In the genomic region with DNA sequence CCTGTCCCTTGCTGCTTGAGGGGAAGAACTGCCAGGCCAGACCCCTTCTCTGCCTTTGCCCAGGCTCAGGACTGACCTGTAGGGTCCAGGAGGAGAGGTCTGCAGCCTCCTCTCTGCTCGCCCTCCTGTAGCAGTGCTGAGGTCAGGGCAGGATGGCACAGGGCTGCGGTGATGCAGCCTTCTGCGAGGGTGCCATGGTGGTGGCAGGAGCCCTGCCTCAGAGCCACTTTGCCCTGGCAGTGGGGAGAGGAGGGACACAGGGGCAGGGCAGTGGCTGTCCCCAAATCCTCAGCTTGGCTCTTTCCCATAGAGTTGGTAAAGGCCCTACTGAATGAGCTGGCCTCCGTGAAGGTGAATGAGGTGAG, we compare ENCODE assay signal across 14 cellular contexts. TPM values are rescaled to one million over a fixed set of nuclear protein-coding genes. Genes with fewer than 3 reads are reported as not detected.
DNase-seq lines count a peak whose midpoint lies in the region; ATAC-seq and TF ChIP-seq lines count a peak whose summit lies in the region.
"Had no signal": no experiment of that assay in that cellular context is flagged by ENCODE, and none has a peak within 500 bp of the region (broad histone marks: within the 10 kb centered on the region; RNA-seq: fewer than 3 reads in every experiment).

No MANE protein-coding gene starts in this region.

- POLR2A ChIA-PET in HCT116 (lab: Charles Lee): no interaction called here
- POLR2A ChIA-PET in WTC11 (lab: Charles Lee): no interaction called here

- no peaks in the 10 kb centered on the region for H3K36me3 Mint-ChIP-seq in WTC11

- CTCF ChIA-PET in HCT116 (lab: Charles Lee) (no interaction called here), WTC11 (lab: Charles Lee) (interaction anchor here (1.2 to 5.6 kb wide), 2 partner anchors 44 to 128 kb away, joined by 3 to 60 read pairs; no protein-coding TSS in a partner anchor)

- H3K9me2 ChIP-seq in HCT116 (ENCODE audit: insufficient read depth): no peaks in the 10 kb centered on the region

- no peak for TF ChIP-seq CTCF in HCT116 (IDR thresholded peaks at IDR 0.05 in 2 of 3, conservative IDR thresholded peaks at IDR 0.05 in 1 of 3; ENCODE audit: borderline replicate concordance in 1 of 3, insufficient read depth in 1 of 3, low read depth in 2 of 3, low read length in 2 of 3)
- no peak for TF ChIP-seq CTCF in WTC11 (IDR thresholded peaks at IDR 0.05)
- no peak for TF ChIP-seq CTCF in left lung (IDR thresholded peaks at IDR 0.05)
- no peak for TF ChIP-seq CTCF in prostate gland (IDR thresholded peaks at IDR 0.05)

- 63% methylated on average over 4 of the region's 4 CpGs for WGBS in prostate gland

- peak overlapping the region; percentile 67; the same call in 1 of the 2 replicates for H3K27ac Mint-ChIP-seq in WTC11

- intact Hi-C loops in HCT116 (cut with micrococcal nuclease) (no loop called here), left lung (cut with DNase I) (no loop called here), prostate gland (cut with DNase I) (no loop called here)

- no peaks in the 10 kb centered on the region for H3K27me3 Mint-ChIP-seq in WTC11 (ENCODE audit: low read depth)

- H3K9me3 ChIP-seq in HCT116 (ENCODE audit: control insufficient read depth in 1 of 2, insufficient read depth in 1 of 2, low read depth in 1 of 2, low read length in 2 of 2) (no peaks in the 10 kb centered on the region), left lung (no peaks in the 10 kb centered on the region), prostate gland (no peaks in the 10 kb centered on the region)
- H3K9me3 ChIP-seq: ovary had no signal

- no peaks in the 10 kb centered on the region for H3K79me2 ChIP-seq in HCT116 (ENCODE audit: insufficient read depth, low read length)

- H3K27me3 ChIP-seq in HCT116 (ENCODE audit: insufficient read depth, low read length) (no peaks in the 10 kb centered on the region), left lung (no peaks in the 10 kb centered on the region), prostate gland (replicated peaks; ENCODE audit: insufficient read depth) (no peaks in the 10 kb centered on the region)
- H3K27me3 ChIP-seq: ovary had no signal

- ATAC-seq in HCT116 (no peak), WTC11 (no peak), left lung (no peak)

- H3K36me3 ChIP-seq in HCT116 (ENCODE audit: control insufficient read depth in 1 of 2, insufficient read depth in 2 of 2, low read length in 2 of 2) (no peaks in the 10 kb centered on the region), left lung (no peaks in the 10 kb centered on the region), prostate gland (no peaks in the 10 kb centered on the region)
- H3K36me3 ChIP-seq: ovary had no signal

- TF ChIP-seq POLR2A in HCT116 (IDR thresholded peaks at IDR 0.05; ENCODE audit: borderline replicate concordance, extremely low read depth, insufficient read depth, insufficient read length) (no peak), prostate gland (IDR thresholded peaks at IDR 0.05) (no peak)

- no peaks in the 10 kb centered on the region for H4K20me1 ChIP-seq in HCT116 (ENCODE audit: insufficient read depth)

- peak overlapping the region; percentile 38; the same call in 1 of the 2 replicates for H3K9ac ChIP-seq in HCT116 (ENCODE audit: low read length)

- no peak overlapping the region for H2AFZ ChIP-seq in HCT116 (ENCODE audit: low read depth, low read length, poor library complexity, severe bottlenecking)

- no peak for DNase-seq in HCT116 (ENCODE audit: low read depth, low spot score)
- peak; percentile 2 for DNase-seq in WTC11 (ENCODE audit: low spot score)
- DNase-seq in left lung: peak; percentile 19 to 63
- no peak for DNase-seq in prostate gland (ENCODE audit: low spot score)
- no peak for DNase-seq in NCI-H2171 treated with DMSO at 0.1 percent for 48 hours (lab: John Stamatoyannopoulos, UW)
- no peak for DNase-seq in NCI-H1092 treated with DMSO at 0.1 percent for 48 hours (lab: John Stamatoyannopoulos, UW)
- no peak for DNase-seq in stimulated activated CD4-positive, alpha-beta T cell treated with anti-CD3 and anti-CD28 coated beads, Interleukin-1b, Interleukin-23, amount 100 ng/mL, for 48 hours
- no peak for DNase-seq in mucosa of gallbladder (ENCODE audit: low spot score)
- DNase-seq: caudate nucleus, DMS153, IMR-90, NCI-H2107, T-helper 2 cell had no signal

- TF ChIP-seq RAD21 in HCT116 (IDR thresholded peaks at IDR 0.05; ENCODE audit: low read depth): no peak

- H3K9me3 Mint-ChIP-seq in WTC11: no peaks in the 10 kb centered on the region

- H3K4me3 Mint-ChIP-seq in WTC11: peak overlapping the region; percentile 26; the same call in 1 of the 2 replicates

- BruUV-seq in HCT116 (replicated peaks; lab: Mats Ljungman, UMichigan): no TSS peak

- RAD21 ChIA-PET in HCT116 (lab: Charles Lee; ENCODE audit: low non-redundant PET in 1 of 2, low total read pairs in 2 of 2, uncharacterized antibody in 2 of 2, unreplicated experiment in 2 of 2): no interaction called here

- H3K27ac ChIP-seq in HCT116 (ENCODE audit: low read depth, low read length) (peak overlapping the region; percentile 76; the same call in 1 of the 2 replicates), left lung (no peak overlapping the region), prostate gland (peak overlapping the region; percentile 66 to 72)
- H3K27ac ChIP-seq: ovary had no signal

- H3K4me2 ChIP-seq in HCT116 (ENCODE audit: low read length): peak overlapping the region; percentile 78

- H3K4me3 ChIP-seq in HCT116 (replicated peaks in 1 of 2; ENCODE audit: low read depth in 1 of 2, low read length in 2 of 2): peak overlapping the region in 1 of 2 experiments; percentile 44; a peak in 2 of 4 replicates
- H3K4me3 ChIP-seq in left lung: peak overlapping the region in 1 of 2 donors; percentile 4
- H3K4me3 ChIP-seq in prostate gland: peak overlapping the region; percentile 20 to 30
- H3K4me3 ChIP-seq: ovary had no signal

- peaks cover 37% of the 10 kb centered on the region for H3K4me1 Mint-ChIP-seq in WTC11

- H3K4me1 ChIP-seq in HCT116 (ENCODE audit: control insufficient read depth in 1 of 2, insufficient read depth in 2 of 2, low read length in 2 of 2): peaks cover 33 to 61% of the 10 kb centered on the region in 2 experiments
- H3K4me1 ChIP-seq in left lung: no peaks in the 10 kb centered on the region
- H3K4me1 ChIP-seq in prostate gland (replicated peaks): peaks cover 4% of the 10 kb centered on the region

TF ChIP-seq in HCT116, 20 proteins besides CTCF, POLR2A, EP300 and RAD21 (continues in another document):
- TF ChIP-seq ELF1 (IDR thresholded peaks at IDR 0.05; ENCODE audit: borderline replicate concordance, low read depth) (no peak), EZH2 (IDR thresholded peaks at IDR 0.05) (no peak), JUND (IDR thresholded peaks at IDR 0.05) (no peak)
- TF ChIP-seq, protein P1, sequence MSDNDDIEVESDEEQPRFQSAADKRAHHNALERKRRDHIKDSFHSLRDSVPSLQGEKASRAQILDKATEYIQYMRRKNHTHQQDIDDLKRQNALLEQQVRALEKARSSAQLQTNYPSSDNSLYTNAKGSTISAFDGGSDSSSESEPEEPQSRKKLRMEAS (IDR thresholded peaks at IDR 0.05): no peak
- TF ChIP-seq, protein P2, sequence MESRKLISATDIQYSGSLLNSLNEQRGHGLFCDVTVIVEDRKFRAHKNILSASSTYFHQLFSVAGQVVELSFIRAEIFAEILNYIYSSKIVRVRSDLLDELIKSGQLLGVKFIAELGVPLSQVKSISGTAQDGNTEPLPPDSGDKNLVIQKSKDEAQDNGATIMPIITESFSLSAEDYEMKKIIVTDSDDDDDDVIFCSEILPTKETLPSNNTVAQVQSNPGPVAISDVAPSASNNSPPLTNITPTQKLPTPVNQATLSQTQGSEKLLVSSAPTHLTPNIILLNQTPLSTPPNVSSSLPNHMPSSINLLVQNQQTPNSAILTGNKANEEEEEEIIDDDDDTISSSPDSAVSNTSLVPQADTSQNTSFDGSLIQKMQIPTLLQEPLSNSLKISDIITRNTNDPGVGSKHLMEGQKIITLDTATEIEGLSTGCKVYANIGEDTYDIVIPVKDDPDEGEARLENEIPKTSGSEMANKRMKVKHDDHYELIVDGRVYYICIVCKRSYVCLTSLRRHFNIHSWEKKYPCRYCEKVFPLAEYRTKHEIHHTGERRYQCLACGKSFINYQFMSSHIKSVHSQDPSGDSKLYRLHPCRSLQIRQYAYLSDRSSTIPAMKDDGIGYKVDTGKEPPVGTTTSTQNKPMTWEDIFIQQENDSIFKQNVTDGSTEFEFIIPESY (IDR thresholded peaks at IDR 0.05; ENCODE audit: extremely low read depth, insufficient replicate concordance, low read length): no peak

TF ChIP-seq in WTC11, 78 proteins besides CTCF, POLR2A, EP300 and RAD21 (continues in another document):
- TF ChIP-seq, protein P3, sequence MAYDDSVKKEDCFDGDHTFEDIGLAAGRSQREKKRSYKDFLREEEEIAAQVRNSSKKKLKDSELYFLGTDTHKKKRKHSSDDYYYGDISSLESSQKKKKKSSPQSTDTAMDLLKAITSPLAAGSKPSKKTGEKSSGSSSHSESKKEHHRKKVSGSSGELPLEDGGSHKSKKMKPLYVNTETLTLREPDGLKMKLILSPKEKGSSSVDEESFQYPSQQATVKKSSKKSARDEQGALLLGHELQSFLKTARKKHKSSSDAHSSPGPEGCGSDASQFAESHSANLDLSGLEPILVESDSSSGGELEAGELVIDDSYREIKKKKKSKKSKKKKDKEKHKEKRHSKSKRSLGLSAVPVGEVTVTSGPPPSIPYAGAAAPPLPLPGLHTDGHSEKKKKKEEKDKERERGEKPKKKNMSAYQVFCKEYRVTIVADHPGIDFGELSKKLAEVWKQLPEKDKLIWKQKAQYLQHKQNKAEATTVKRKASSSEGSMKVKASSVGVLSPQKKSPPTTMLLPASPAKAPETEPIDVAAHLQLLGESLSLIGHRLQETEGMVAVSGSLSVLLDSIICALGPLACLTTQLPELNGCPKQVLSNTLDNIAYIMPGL (CRISPR knock-in tag; IDR thresholded peaks at IDR 0.05): no peak
- TF ChIP-seq NFYB (CRISPR knock-in tag; conservative IDR thresholded peaks at IDR 0.05; ENCODE audit: low read depth) (no peak), ZNF219 (CRISPR knock-in tag; IDR thresholded peaks at IDR 0.05; ENCODE audit: borderline replicate concordance) (no peak)

RNA-seq across cellular contexts. Expression of gene PROM2, which starts 0.9 kb away (rescaled TPM):
- total RNA-seq in HCT116 (2021; ENCODE audit: unreplicated experiment) (11.9 TPM), WTC11 (2021) (7.9 to 11.8 TPM (median 8.3 TPM) in 3 replicates), left lung (10 to 100 TPM in 1 of 2 donors, 1 to 10 TPM in 1; 5.6 to 16.4 TPM), prostate gland (10 to 100 TPM; 43.4 to 80.1 TPM), mucosa of gallbladder (202 TPM)
- polyA plus RNA-seq in HCT116 (2012): 10.3 and 12.2 TPM in 2 replicates
- total RNA-seq: IMR-90 had no signal

RNA-seq across cellular contexts. Expression of gene KCNIP3, which starts 22.0 kb away (rescaled TPM):
- 3.1 TPM for total RNA-seq in HCT116 (2021; ENCODE audit: unreplicated experiment)
- polyA plus RNA-seq in HCT116 (2012): 1.8 and 2.0 TPM in 2 replicates
- 2.1 to 3.3 TPM (median 3.1 TPM) in 3 replicates for total RNA-seq in WTC11 (2021)
- 1 to 10 TPM; 3.2 to 4.5 TPM for total RNA-seq in left lung
- total RNA-seq in prostate gland: 10 to 100 TPM in 1 of 2 donors, 1 to 10 TPM in 1; 5.1 to 63.8 TPM
- 24.3 TPM for total RNA-seq in mucosa of gallbladder

Comparison
In these comparisons a context has a peak if more than half of its experiments do, and no peak if none do; other contexts are left out.
1. DNase-seq: peak in WTC11 (single experiment) and left lung (2 of 2); none in HCT116 (single experiment), prostate gland (single experiment), NCI-H2171 treated with DMSO at 0.1 percent for 48 hours (single experiment), NCI-H1092 treated with DMSO at 0.1 percent for 48 hours (single experiment), stimulated activated CD4-positive, alpha-beta T cell treated with anti-CD3 and anti-CD28 coated beads, Interleukin-1b, Interleukin-23, amount 100 ng/mL, for 48 hours (single experiment) and mucosa of gallbladder (single experiment).
2. H3K27ac ChIP-seq: peak in HCT116 (single experiment) and prostate gland (2 of 2); none in left lung (0 of 2).